ENCODE assay signal across 18 cellular contexts in genomic region chr19:18053571-18054219, GRCh38. TPM values are rescaled to one million over a fixed set of nuclear protein-coding genes. Genes with fewer than 3 reads are reported as not detected.
DNase-seq lines count a peak whose midpoint lies in the region; ATAC-seq and TF ChIP-seq lines count a peak whose summit lies in the region.
"Had no signal": no experiment of that assay in that cellular context is flagged by ENCODE, and none has a peak within 500 bp of the region (broad histone marks: within the 10 kb centered on the region; RNA-seq: fewer than 3 reads in every experiment).

No MANE protein-coding gene starts in this region.

- intact Hi-C loops in right lobe of liver (cut with DNase I) = no loop called here
- intact Hi-C loops in activated B cell treated with CpG ODN at 0.5 μM for 24 hours (cut with micrococcal nuclease) = no loop called here
- intact Hi-C loops in mucosa of descending colon (cut with DNase I, micrococcal nuclease) = no loop called here
- intact Hi-C loops in heart left ventricle (cut with DNase I) = loop anchor here in 2 of 10 donors (2.0 to 10.0 kb wide), 2 partner anchors 37 to 119 kb away; partner anchors contain the start of gene CCDC124 (in 1 of the 2)

- H3K4me1 ChIP-seq in liver (ENCODE audit: control insufficient read depth in 4 of 4, insufficient read depth in 4 of 4, low read length in 3 of 4) = peaks cover 7 to 38% (median 27%) of the 10 kb centered on the region in 4 donors
- H3K4me1 ChIP-seq in right lobe of liver = peaks cover 0 to 48% (median 17%) of the 10 kb centered on the region in 4 donors
- H3K4me1 ChIP-seq in mucosa of descending colon (ENCODE audit: low read depth) = peaks cover 17% of the 10 kb centered on the region
- H3K4me1 ChIP-seq in heart left ventricle = peaks cover 0 to 45% (median 40%) of the 10 kb centered on the region in 12 donors

- ATAC-seq in right lobe of liver (no peak), activated B cell treated with CpG ODN at 0.5 μM for 24 hours (ENCODE audit: low read depth) (no peak), mucosa of descending colon (no peak), heart left ventricle (no peak)
- ATAC-seq: GM12878, Right ventricle myocardium inferior, upper lobe of right lung had no signal

- H3K27me3 ChIP-seq in liver (ENCODE audit: control insufficient read depth in 4 of 4, insufficient read depth in 4 of 4, low read length in 3 of 4) (no peaks in the 10 kb centered on the region), right lobe of liver (no peaks in the 10 kb centered on the region), heart left ventricle (no peaks in the 10 kb centered on the region)
- H3K27me3 ChIP-seq: upper lobe of right lung had no signal

- peaks cover 34% of the 10 kb centered on the region for H3K4me1 Mint-ChIP-seq in activated B cell treated with CpG ODN at 0.5 μM for 24 hours

- H3K9ac ChIP-seq in liver (ENCODE audit: low read depth in 1 of 2, low read length in 2 of 2) = no peak overlapping the region
- H3K9ac ChIP-seq: KMS-11 had no signal

- H3K4me3 ChIP-seq in liver (ENCODE audit: low read depth in 1 of 3, low read length in 3 of 3) (no peak overlapping the region), right lobe of liver (no peak overlapping the region), fibroblast of the aortic adventitia (ENCODE audit: low read depth, low read length) (no peak overlapping the region), mucosa of descending colon (no peak overlapping the region), heart left ventricle (no peak overlapping the region)
- H3K4me3 ChIP-seq: GM12878, upper lobe of right lung had no signal

- H3K27ac ChIP-seq in liver (ENCODE audit: low read depth in 1 of 2, low read length in 2 of 2) (peak overlapping the region; percentile 36 to 52), right lobe of liver (peak overlapping the region in 1 of 3 donors; percentile 99), heart left ventricle (no peak overlapping the region)
- H3K27ac ChIP-seq: KMS-11, upper lobe of right lung had no signal

- peak overlapping the region; percentile 47 for H3K27ac Mint-ChIP-seq in activated B cell treated with CpG ODN at 0.5 μM for 24 hours

- H3K9me3 Mint-ChIP-seq in activated B cell treated with CpG ODN at 0.5 μM for 24 hours = no peaks in the 10 kb centered on the region

- no peaks in the 10 kb centered on the region for H3K36me3 Mint-ChIP-seq in activated B cell treated with CpG ODN at 0.5 μM for 24 hours (ENCODE audit: low read depth)

- H3K36me3 ChIP-seq in liver (ENCODE audit: control insufficient read depth in 4 of 4, insufficient read depth in 3 of 4, low read depth in 1 of 4, low read length in 3 of 4) (no peaks in the 10 kb centered on the region), right lobe of liver (no peaks in the 10 kb centered on the region), mucosa of descending colon (ENCODE audit: low read depth) (no peaks in the 10 kb centered on the region), heart left ventricle (no peaks in the 10 kb centered on the region)
- H3K36me3 ChIP-seq: upper lobe of right lung had no signal

- CTCF ChIA-PET in activated B cell treated with CpG ODN at 0.5 μM for 24 hours (lab: Charles Lee) = no interaction called here

- H3K27me3 Mint-ChIP-seq in activated B cell treated with CpG ODN at 0.5 μM for 24 hours = no peaks in the 10 kb centered on the region

- H3K9me3 ChIP-seq in liver (ENCODE audit: control insufficient read depth in 4 of 4, low read length in 3 of 4) (no peaks in the 10 kb centered on the region), right lobe of liver (no peaks in the 10 kb centered on the region), mucosa of descending colon (no peaks in the 10 kb centered on the region), heart left ventricle (no peaks in the 10 kb centered on the region)
- H3K9me3 ChIP-seq: upper lobe of right lung had no signal

- H3K4me3 Mint-ChIP-seq in activated B cell treated with CpG ODN at 0.5 μM for 24 hours = no peak overlapping the region

- TF ChIP-seq POLR2A in right lobe of liver (IDR thresholded peaks at IDR 0.05) = no peak
- no peak for TF ChIP-seq POLR2A in heart left ventricle (IDR thresholded peaks at IDR 0.05)

- POLR2A ChIA-PET in activated B cell treated with CpG ODN at 0.5 μM for 24 hours (lab: Charles Lee) = interaction anchor here (0.7 to 2.6 kb wide), 8 partner anchors 9 to 91 kb away, joined by 3 to 20 read pairs (median 6); partner anchors contain the start of genes ARRDC2 and MAST3

- 77% methylated on average over 9 of the region's 9 CpGs for WGBS in liver
- 48% methylated on average over 8 of the region's 9 CpGs for WGBS in right lobe of liver (ENCODE audit: insufficient coverage, low coverage, low lambda C conversion rate, missing lambda C conversion rate)
- 65 to 75% (median 71%) methylated on average over 9 of the region's 9 CpGs for WGBS in heart left ventricle, 4 donors

- no peak for DNase-seq in right lobe of liver
- no peak for DNase-seq in activated B cell treated with CpG ODN at 0.5 μM for 24 hours
- peak; percentile 43 for DNase-seq in fibroblast of the aortic adventitia (ENCODE audit: low read depth)
- no peak for DNase-seq in mucosa of descending colon
- no peak for DNase-seq in NOMO-1 treated with dmso at 0.1 percent for 144 hours (lab: John Stamatoyannopoulos, UW; ENCODE audit: unreplicated experiment)
- no peak for DNase-seq in heart left ventricle
- DNase-seq in activated CD4-positive, alpha-beta T cell treated with anti-CD3 and anti-CD28 coated beads for 1 hour = no peak
- DNase-seq: AML-193; foreskin melanocyte; NCI-H1694; NCI-H69; stimulated activated CD4-positive, alpha-beta T cell treated with anti-CD3 and anti-CD28 coated beads, Interleukin-1b, Interleukin-23, amount 100 ng/mL, for 48 hours; upper lobe of right lung had no signal

- no peak for TF ChIP-seq RAD21 in liver (IDR thresholded peaks at IDR 0.05)

- TF ChIP-seq CTCF in liver (IDR thresholded peaks at IDR 0.05; ENCODE audit: low read depth, low read length, missing input control) (no peak), right lobe of liver (IDR thresholded peaks at IDR 0.05) (no peak), activated B cell treated with CpG ODN at 0.5 μM for 24 hours (IDR thresholded peaks at IDR 0.05) (no peak), fibroblast of the aortic adventitia (IDR thresholded peaks at IDR 0.05; ENCODE audit: insufficient read depth, low read length) (no peak), mucosa of descending colon (IDR thresholded peaks at IDR 0.05) (no peak), heart left ventricle (IDR thresholded peaks at IDR 0.05) (no peak)

TF ChIP-seq in liver, 16 proteins besides CTCF, POLR2A, EP300 and RAD21:
- no peak for TF ChIP-seq GABPA (IDR thresholded peaks at IDR 0.05 in 1 of 2, conservative IDR thresholded peaks at IDR 0.05 in 1 of 2)
- TF ChIP-seq FOXA2 (IDR thresholded peaks at IDR 0.05) = no peak

RNA-seq across cellular contexts. Expression of gene IL12RB1, which starts 33.0 kb away (rescaled TPM):
- 1 to 10 TPM; 1.3 to 2.4 TPM for total RNA-seq in liver
- under 1 TPM; 0.43 to 0.90 TPM for polyA plus RNA-seq in liver
- 1 to 10 TPM in 1 of 6 experiments, under 1 TPM in 5; 0.25 to 2.0 (median 0.70) TPM for total RNA-seq in right lobe of liver
- total RNA-seq in activated B cell treated with CpG ODN at 0.5 μM for 24 hours = 19.9 and 20.9 TPM in 2 replicates
- total RNA-seq in fibroblast of the aortic adventitia (ENCODE audit: low replicate concordance) = not detected in 2 replicates
- total RNA-seq in mucosa of descending colon = 1 to 10 TPM; 1.8 to 4.0 (median 2.2) TPM
- total RNA-seq in heart left ventricle = 1 to 10 TPM in 2 of 9 donors, under 1 TPM in 5, not detected in 2; 0.40 to 8.1 (median 0.66) TPM
- polyA plus RNA-seq in heart left ventricle = under 1 TPM; 0.19 to 0.35 TPM
- total RNA-seq: pulmonary artery endothelial cell had no signal

RNA-seq across cellular contexts. Expression of gene MAST3, which starts 43.9 kb away (rescaled TPM):
- total RNA-seq in liver = 10 to 100 TPM in 1 of 2 donors, 1 to 10 TPM in 1; 8.6 to 10.6 TPM
- polyA plus RNA-seq in liver = 1 to 10 TPM; 4.3 to 4.7 TPM
- total RNA-seq in right lobe of liver = 10 to 100 TPM in 3 of 6 experiments, 1 to 10 TPM in 3; 8.0 to 17.9 (median 10.0) TPM
- total RNA-seq in activated B cell treated with CpG ODN at 0.5 μM for 24 hours = 44.3 and 48.6 TPM in 2 replicates
- 2.4 and 3.1 TPM in 2 replicates for total RNA-seq in fibroblast of the aortic adventitia (ENCODE audit: low replicate concordance)
- total RNA-seq in mucosa of descending colon = 10 to 100 TPM; 25.2 to 37.3 (median 34.7) TPM
- 1 to 10 TPM; 2.8 to 9.8 (median 5.2) TPM for total RNA-seq in heart left ventricle
- polyA plus RNA-seq in heart left ventricle = 1 to 10 TPM; 1.5 to 2.9 TPM

RNA-seq across cellular contexts. Expression of gene ARRDC2, which starts 45.7 kb away (rescaled TPM):
- 10 to 100 TPM in 1 of 2 donors, 1 to 10 TPM in 1; 7.6 to 32.3 TPM for total RNA-seq in liver
- 1 to 10 TPM; 2.7 to 5.3 TPM for polyA plus RNA-seq in liver
- total RNA-seq in right lobe of liver = 10 to 100 TPM in 4 of 6 experiments, 1 to 10 TPM in 2; 3.6 to 28.5 (median 10.8) TPM
- 147 and 168 TPM in 2 replicates for total RNA-seq in activated B cell treated with CpG ODN at 0.5 μM for 24 hours
- total RNA-seq in fibroblast of the aortic adventitia (ENCODE audit: low replicate concordance) = 4.2 and 8.0 TPM in 2 replicates
- total RNA-seq in mucosa of descending colon = 10 to 100 TPM; 26.4 to 31.1 (median 30.8) TPM
- total RNA-seq in heart left ventricle = 10 to 100 TPM in 4 of 9 donors, 1 to 10 TPM in 5; 5.8 to 35.5 (median 9.9) TPM
- 10 to 100 TPM; 14.9 to 26.1 TPM for polyA plus RNA-seq in heart left ventricle

Comparison
In these comparisons a context has a peak if more than half of its experiments do, and no peak if none do; other contexts are left out.
1. H3K27ac ChIP-seq: peak in liver (2 of 2); none in heart left ventricle (0 of 12).